25 cellular contexts compared by ENCODE assay signal in the genomic region with DNA sequence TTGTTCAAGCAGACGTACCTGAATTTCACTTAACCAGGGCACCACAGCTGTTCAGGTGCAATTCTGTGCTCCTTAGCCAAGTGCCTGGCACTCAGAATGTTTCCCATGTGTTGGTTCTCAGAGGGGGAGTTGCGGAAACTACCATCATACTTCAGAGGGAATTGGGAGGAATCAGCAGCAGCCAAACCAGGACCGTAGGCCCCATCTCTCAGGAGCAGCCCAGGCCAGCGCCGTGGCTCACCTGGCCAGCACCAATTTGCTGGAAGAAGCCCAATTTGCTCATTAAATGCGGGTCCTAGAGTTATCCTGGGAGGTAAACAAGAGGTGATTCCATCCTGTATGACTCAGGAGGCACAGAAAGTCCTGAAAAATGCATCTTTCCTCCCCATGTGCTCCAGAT.
"Had no signal": no experiment of that assay in that cellular context is flagged by ENCODE, and none has a peak within 500 bp of the region (broad histone marks: within the 10 kb centered on the region; RNA-seq: fewer than 3 reads in every experiment).

No MANE protein-coding gene starts in this region.

- DNase-seq: hippocampal formation; kidney; left colon; left lung; mesendoderm; midbrain; naive thymus-derived CD4-positive, alpha-beta T cell; pancreas; retina; right cardiac atrium; stimulated activated CD4-positive, alpha-beta T cell treated with anti-CD3 and anti-CD28 coated beads, Interleukin-12 subunit alpha, Interleukin-12 subunit beta, amount 100 ng/mL, for 4 hours; stimulated activated CD4-positive, alpha-beta T cell treated with anti-CD3 and anti-CD28 coated beads, Interleukin-15, amount 100 ng/mL, for 24 hours; stimulated activated CD4-positive, alpha-beta T cell treated with anti-CD3 and anti-CD28 coated beads, Interleukin-2, amount 100 ng/mL, for 24 hours; stimulated activated CD4-positive, alpha-beta T cell treated with anti-CD3 and anti-CD28 coated beads, Interleukin-4, amount 100 ng/mL, for 1 hour; stimulated activated naive B cell treated with anti-CD40 and anti-IgM and Interleukin-4, amounts not matched to agents 10 μg/mL and 1 μg/mL and 100 μg/mL, for 72 hours; tibial artery; trophoblast cell had no signal

- H3K36me3 ChIP-seq: left lung, pancreas, prostate gland, suprapubic skin, thoracic aorta, tibial artery had no signal

- ATAC-seq: left colon; left lung; mucosa of descending colon; naive thymus-derived CD4-positive, alpha-beta T cell; pancreas; right cardiac atrium; stimulated activated naive B cell treated with anti-CD40 and anti-IgM and Interleukin-4, amounts not matched to agents 10 μg/mL and 1 μg/mL and 100 μg/mL, for 72 hours had no signal

- H3K4me1 Mint-ChIP-seq: naive thymus-derived CD4-positive, alpha-beta T cell had no signal

- H3K27me3 ChIP-seq: tibial artery had no signal

- H3K4me1 ChIP-seq: left lung, pancreas, prostate gland, suprapubic skin, tibial artery had no signal

- H3K27ac ChIP-seq: left lung, pancreas, prostate gland, suprapubic skin, thoracic aorta, tibial artery had no signal

- H3K4me3 Mint-ChIP-seq: naive thymus-derived CD4-positive, alpha-beta T cell; natural killer cell treated with Interleukin-12 subunit alpha and Interleukin-12 subunit beta and Interleukin-15 and Interleukin-18, amount 100 ng/mL, for 72 hours; stimulated activated naive B cell treated with anti-CD40 and anti-IgM and Interleukin-4, amounts not matched to agents 10 μg/mL and 1 μg/mL and 100 μg/mL, for 72 hours; stimulated activated naive CD8-positive, alpha-beta T cell treated with anti-CD3 and anti-CD28 coated beads, Interleukin-15, Interleukin-2, amounts not matched to agents 100 ng/mL and 50 ng/mL, for 24 hours had no signal

- H3K9me3 ChIP-seq: mucosa of descending colon, pancreas, prostate gland, suprapubic skin, thoracic aorta had no signal

- H3K4me3 ChIP-seq: left lung, lung, mucosa of descending colon, pancreas, prostate gland, smooth muscle cell, suprapubic skin, thoracic aorta, tibial artery had no signal

- H3K27ac Mint-ChIP-seq: naive thymus-derived CD4-positive, alpha-beta T cell; natural killer cell treated with Interleukin-12 subunit alpha and Interleukin-12 subunit beta and Interleukin-15 and Interleukin-18, amount 100 ng/mL, for 72 hours; stimulated activated naive B cell treated with anti-CD40 and anti-IgM and Interleukin-4, amounts not matched to agents 10 μg/mL and 1 μg/mL and 100 μg/mL, for 72 hours; stimulated activated naive CD8-positive, alpha-beta T cell treated with anti-CD3 and anti-CD28 coated beads, Interleukin-15, Interleukin-2, amounts not matched to agents 100 ng/mL and 50 ng/mL, for 24 hours had no signal

- H3K9me3 Mint-ChIP-seq: natural killer cell treated with Interleukin-12 subunit alpha and Interleukin-12 subunit beta and Interleukin-15 and Interleukin-18, amount 100 ng/mL, for 72 hours had no signal
